22 cellular contexts compared by ENCODE assay signal in the genomic region with DNA sequence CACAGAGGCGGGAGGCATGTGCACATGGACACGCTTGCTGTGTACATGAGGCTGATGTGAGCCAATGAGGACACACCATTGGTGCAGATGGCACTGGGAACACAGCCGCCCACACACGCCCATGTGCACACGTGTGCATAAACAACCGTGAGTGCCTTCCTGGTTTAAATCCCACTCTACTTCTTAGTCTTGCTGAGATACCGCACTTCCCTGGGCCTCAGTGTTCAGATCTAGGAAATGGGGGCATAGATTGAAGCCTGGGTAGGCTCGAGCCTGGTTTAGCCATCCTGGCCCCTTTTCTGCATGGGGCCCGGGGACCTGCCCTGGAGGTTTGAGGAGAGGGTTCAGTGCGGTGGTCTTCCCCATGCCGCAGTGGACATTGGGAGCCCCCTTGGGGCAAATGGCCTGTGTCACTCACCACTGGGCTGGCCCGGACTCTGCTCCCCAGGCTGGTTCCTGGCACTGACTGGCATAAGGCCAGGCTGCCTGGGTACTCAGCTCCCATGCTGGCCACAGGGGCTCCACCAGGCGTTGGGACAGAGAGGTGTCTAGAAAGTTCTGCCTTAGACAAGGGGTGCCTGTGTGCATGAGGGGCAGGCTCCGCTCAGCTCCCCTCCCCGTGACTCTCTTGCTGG.
"Had no signal": no experiment of that assay in that cellular context is flagged by ENCODE, and none has a peak within 500 bp of the region (broad histone marks: within the 10 kb centered on the region; RNA-seq: fewer than 3 reads in every experiment).

No MANE protein-coding gene starts in this region.

- H3K36me3 ChIP-seq: heart right ventricle, neutrophil, pancreas, tibial artery had no signal

- H3K4me1 ChIP-seq: psoas muscle, tibial artery had no signal

- DNase-seq: activated CD4-positive, alpha-beta T cell treated with anti-CD3 and anti-CD28 coated beads, Interleukin-2, amount 50 U/mL, for 48 hours; activated CD8-positive, alpha-beta memory T cell treated with anti-CD3 and anti-CD28 coated beads, Interleukin-2, amount 50 U/mL, for 48 hours; activated naive CD4-positive, alpha-beta T cell treated with Interleukin-2 at 50 U/mL for 16 hours; activated naive CD8-positive, alpha-beta T cell treated with anti-CD3 and anti-CD28 coated beads for 36 hours; activated T-cell treated with anti-CD3 and anti-CD28 coated beads, Interleukin-2, amount 50 U/mL, for 4 hours; amniotic stem cell; cerebellar nuclear complex; endodermal cell; foreskin fibroblast; heart right ventricle; left colon; naive thymus-derived CD8-positive, alpha-beta T cell; right cardiac atrium; stimulated activated CD4-positive, alpha-beta T cell treated with anti-CD3 and anti-CD28 coated beads, Interleukin-1b, Interleukin-23, amount 100 ng/mL, for 48 hours; T1000; tibial artery had no signal

- H3K4me3 ChIP-seq: coronary artery, heart right ventricle, lung, pancreas, psoas muscle, skin epidermis, tibial artery had no signal

- H3K27me3 ChIP-seq: heart right ventricle, neutrophil, pancreas, tibial artery had no signal

- H3K27ac ChIP-seq: coronary artery, heart right ventricle, psoas muscle, tibial artery had no signal

- H3K9me3 ChIP-seq: heart right ventricle, neutrophil, pancreas, psoas muscle, tibial artery had no signal
